Comparison of ENCODE assay signal across 18 cellular contexts in genomic region chr3:156847746-156848339, GRCh38. TPM values are rescaled to one million over a fixed set of nuclear protein-coding genes. Genes with fewer than 3 reads are reported as not detected.
"Had no signal": no experiment of that assay in that cellular context is flagged by ENCODE, and none has a peak within 500 bp of the region (broad histone marks: within the 10 kb centered on the region; RNA-seq: fewer than 3 reads in every experiment).

No MANE protein-coding gene starts in this region.

- H3K4me1 Mint-ChIP-seq: activated CD4-positive, alpha-beta memory T cell treated with anti-CD3 and anti-CD28 coated beads, Interleukin-2, amount 10 ng/mL, durations not matched to agents 7 days and 5 days; memory B cell; T-cell had no signal

- H3K9me3 Mint-ChIP-seq: activated CD4-positive, alpha-beta memory T cell treated with anti-CD3 and anti-CD28 coated beads, Interleukin-2, amount 10 ng/mL, durations not matched to agents 7 days and 5 days; activated naive CD4-positive, alpha-beta T cell treated with anti-CD3 and anti-CD28 coated beads for 36 hours; activated T-cell treated with anti-CD3 and anti-CD28 coated beads, Interleukin-2, amount 50 U/mL, for 24 hours; memory B cell; T-cell had no signal

- H3K27ac ChIP-seq: brain microvascular endothelial cell, colonic mucosa, prostate gland, thoracic aorta, upper lobe of left lung had no signal

- H3K4me3 Mint-ChIP-seq: activated CD4-positive, alpha-beta memory T cell treated with anti-CD3 and anti-CD28 coated beads, Interleukin-2, amount 10 ng/mL, durations not matched to agents 7 days and 5 days; activated naive CD4-positive, alpha-beta T cell treated with anti-CD3 and anti-CD28 coated beads for 36 hours; activated T-cell treated with anti-CD3 and anti-CD28 coated beads, Interleukin-2, amount 50 U/mL, for 24 hours; memory B cell; T-cell; WTC11 had no signal

- H3K27me3 Mint-ChIP-seq: activated T-cell treated with anti-CD3 and anti-CD28 coated beads, Interleukin-2, amount 50 U/mL, for 24 hours; memory B cell had no signal

- H3K4me3 ChIP-seq: colonic mucosa, prostate gland, smooth muscle cell, thoracic aorta, upper lobe of left lung had no signal

- DNase-seq: activated CD4-positive, alpha-beta memory T cell treated with anti-CD3 and anti-CD28 coated beads, Interleukin-2, amount 10 ng/mL, durations not matched to agents 7 days and 5 days; activated CD4-positive, alpha-beta T cell treated with anti-CD3 and anti-CD28 coated beads for 4 hours; activated naive CD4-positive, alpha-beta T cell treated with anti-CD3 and anti-CD28 coated beads for 36 hours; activated T-cell treated with anti-CD3 and anti-CD28 coated beads, Interleukin-2, amount 50 U/mL, for 24 hours; aorta; brain microvascular endothelial cell; central memory CD4-positive, alpha-beta T cell; colonic mucosa; right cardiac atrium; stimulated activated CD4-positive, alpha-beta T cell treated with anti-CD3 and anti-CD28 coated beads, Interleukin-4, amount 100 ng/mL, for 1 hour; T-cell; upper lobe of left lung had no signal

- ATAC-seq: right cardiac atrium, T-cell, WTC11 had no signal

- H3K9me3 ChIP-seq: colonic mucosa, prostate gland, thoracic aorta, upper lobe of left lung had no signal

- H3K4me2 ChIP-seq: smooth muscle cell had no signal

- H3K4me1 ChIP-seq: colonic mucosa, prostate gland, upper lobe of left lung had no signal

- H3K27ac Mint-ChIP-seq: activated CD4-positive, alpha-beta memory T cell treated with anti-CD3 and anti-CD28 coated beads, Interleukin-2, amount 10 ng/mL, durations not matched to agents 7 days and 5 days; activated naive CD4-positive, alpha-beta T cell treated with anti-CD3 and anti-CD28 coated beads for 36 hours; activated T-cell treated with anti-CD3 and anti-CD28 coated beads, Interleukin-2, amount 50 U/mL, for 24 hours; memory B cell; T-cell; WTC11 had no signal

RNA-seq across cellular contexts. Expression of gene LEKR1, which starts 21.7 kb away (rescaled TPM):
- total RNA-seq: glomerular endothelial cell had no signal
- polyA plus RNA-seq: aorta had no signal
